11 cellular contexts compared by ENCODE assay signal in genomic region chr9:113568481-113569321, GRCh38.
DNase-seq lines count a peak whose midpoint lies in the region; ATAC-seq, FAIRE-seq and TF ChIP-seq lines count a peak whose summit lies in the region.
"Had no signal": no experiment of that assay in that cellular context is flagged by ENCODE, and none has a peak within 500 bp of the region (broad histone marks: within the 10 kb centered on the region; RNA-seq: fewer than 3 reads in every experiment).

No MANE protein-coding gene starts in this region.

- H4K20me1 ChIP-seq in SK-N-SH (ENCODE audit: insufficient read depth): no peaks in the 10 kb centered on the region

- peaks cover 98 to 99% of the 10 kb centered on the region in 2 donors for H3K4me1 Mint-ChIP-seq in immature natural killer cell

- H3K36me3 Mint-ChIP-seq in immature natural killer cell: no peaks in the 10 kb centered on the region

- TF ChIP-seq CTCF in SK-N-SH (IDR thresholded peaks at IDR 0.05) (no peak), suprapubic skin (IDR thresholded peaks at IDR 0.05) (no peak)

- H3K4me2 ChIP-seq in SK-N-SH: no peak overlapping the region

- no peaks in the 10 kb centered on the region for H3F3A ChIP-seq in SK-N-SH (replicated peaks; ENCODE audit: insufficient read depth)

- POLR2A ChIA-PET in SK-N-SH (lab: Yijun Ruan, JAX): interaction anchor here (0.8 kb wide), 1 partner anchor 10 kb away, joined by 3 read pairs; no protein-coding TSS in a partner anchor

- CTCF ChIA-PET in SK-N-SH (lab: Yijun Ruan, JAX): interaction anchor here (1.3 to 3.3 kb wide), 5 partner anchors 14 to 122 kb away, joined by 5 to 14 read pairs (median 7); no protein-coding TSS in a partner anchor

- H3K9ac ChIP-seq in SK-N-SH: no peak overlapping the region

- H2AFZ ChIP-seq in SK-N-SH (ENCODE audit: low read depth): no peak overlapping the region

- no peak overlapping the region; a peak in 1 of 4 replicates for H3K27ac ChIP-seq in SK-N-SH (ENCODE audit: low read depth in 2 of 2, low read length in 1 of 2)
- peak overlapping the region; percentile 30 for H3K27ac ChIP-seq in suprapubic skin

- DNase-seq in NCI-H2107 treated with DMSO at 0.1 percent for 48 hours (lab: John Stamatoyannopoulos, UW; ENCODE audit: unreplicated experiment): peak; percentile 19
- no peak for DNase-seq in NCI-H2107 (lab: John Stamatoyannopoulos, UW)
- DNase-seq in SK-N-SH: peak; percentile 59
- DNase-seq in immature natural killer cell: no peak
- peak; percentile 57 for DNase-seq in suprapubic skin (ENCODE audit: low spot score in 2 of 2)
- DNase-seq in GM19240 (ENCODE audit: insufficient read length, low spot score): no peak
- DNase-seq in HTR-8/SVneo (ENCODE audit: insufficient read length, low spot score): no peak
- DNase-seq: SW 1271 had no signal

- no peak for TF ChIP-seq RAD21 in SK-N-SH (IDR thresholded peaks at IDR 0.05; ENCODE audit: low read length)

- H3K9me3 ChIP-seq in SK-N-SH (no peaks in the 10 kb centered on the region), suprapubic skin (no peaks in the 10 kb centered on the region)

- 82% methylated on average over 11 of the region's 12 CpGs for WGBS in SK-N-SH (ENCODE audit: low lambda C conversion rate)
- WGBS in suprapubic skin: 77% methylated on average over 4 of the region's 12 CpGs

- H3K27me3 ChIP-seq in SK-N-SH (ENCODE audit: insufficient read depth): no peaks in the 10 kb centered on the region
- H3K27me3 ChIP-seq in suprapubic skin: no peaks in the 10 kb centered on the region

- H3K4me1 ChIP-seq in SK-N-SH (ENCODE audit: control insufficient read depth in 1 of 2, insufficient read depth in 2 of 2, low read depth in 1 of 2, low read length in 1 of 2) (peaks cover 0 to 47% of the 10 kb centered on the region in 2 experiments; a peak in 2 of 4 replicates), suprapubic skin (peaks cover 66% of the 10 kb centered on the region)

- no peak for FAIRE-seq in HTR-8/SVneo (lab: Jason Lieb, UNC)
- FAIRE-seq: A204.1 had no signal

- H3K4me3 ChIP-seq in SK-N-SH (ENCODE audit: low read depth in 2 of 2, low read length in 1 of 2): no peak overlapping the region
- no peak overlapping the region for H3K4me3 ChIP-seq in suprapubic skin

- peak overlapping the region in 3 of 5 donors; percentile 13 to 75 (median 27) for H3K4me3 Mint-ChIP-seq in immature natural killer cell
- H3K4me3 Mint-ChIP-seq: central memory CD8-positive, alpha-beta T cell had no signal

- peaks cover 0 to 3% (median 1%) of the 10 kb centered on the region in 3 donors for H3K27me3 Mint-ChIP-seq in immature natural killer cell (ENCODE audit: low read depth in 3 of 3)
- H3K27me3 Mint-ChIP-seq: central memory CD8-positive, alpha-beta T cell had no signal

- no peak for TF ChIP-seq EP300 in SK-N-SH (IDR thresholded peaks at IDR 0.05; ENCODE audit: borderline replicate concordance in 1 of 2, low read depth in 1 of 2, low read length in 1 of 2)
- TF ChIP-seq EP300 in suprapubic skin (IDR thresholded peaks at IDR 0.05): no peak

- H3K36me3 ChIP-seq in SK-N-SH (replicated peaks in 1 of 2; ENCODE audit: control insufficient read depth in 1 of 2, insufficient read depth in 2 of 2, low read length in 1 of 2): no peaks in the 10 kb centered on the region
- H3K36me3 ChIP-seq in suprapubic skin: no peaks in the 10 kb centered on the region

- H3K27ac Mint-ChIP-seq in immature natural killer cell: peak overlapping the region; percentile 72 to 96 (median 87)

- no peaks in the 10 kb centered on the region for H3K9me2 ChIP-seq in SK-N-SH

- H3K79me2 ChIP-seq in SK-N-SH (ENCODE audit: insufficient read depth): no peaks in the 10 kb centered on the region

- ATAC-seq in GM21390 (IDR thresholded peaks at IDR 0.05; ENCODE audit: unreplicated experiment): no peak

- no peak for TF ChIP-seq POLR2A in suprapubic skin (IDR thresholded peaks at IDR 0.05)

- H3K9me3 Mint-ChIP-seq in immature natural killer cell: no peaks in the 10 kb centered on the region
- H3K9me3 Mint-ChIP-seq: central memory CD8-positive, alpha-beta T cell had no signal

TF ChIP-seq in SK-N-SH, 30 proteins besides CTCF, POLR2A, EP300 and RAD21:
- no peak for TF ChIP-seq POLR2AphosphoS5 (IDR thresholded peaks at IDR 0.05; ENCODE audit: low read depth, low read length)
- TF ChIP-seq EZH2phosphoT487 (IDR thresholded peaks at IDR 0.05; ENCODE audit: borderline replicate concordance, low read depth): no peak
- TF ChIP-seq SIN3A (IDR thresholded peaks at IDR 0.05; ENCODE audit: borderline replicate concordance, low read depth, low read length): no peak

Comparison
In these comparisons a context has a peak if more than half of its experiments do, and no peak if none do; other contexts are left out.
1. DNase-seq: peak in NCI-H2107 treated with DMSO at 0.1 percent for 48 hours (single experiment), SK-N-SH (single experiment) and suprapubic skin (2 of 2); none in NCI-H2107 (single experiment), immature natural killer cell (0 of 3), GM19240 (single experiment) and HTR-8/SVneo (single experiment).